In genomic region chr2:12036640-12036983, GRCh38 we compare ENCODE assay signal across 23 cellular contexts.
DNase-seq lines count a peak whose midpoint lies in the region; ATAC-seq and TF ChIP-seq lines count a peak whose summit lies in the region.
"Had no signal": no experiment of that assay in that cellular context is flagged by ENCODE, and none has a peak within 500 bp of the region (broad histone marks: within the 10 kb centered on the region; RNA-seq: fewer than 3 reads in every experiment).

No MANE protein-coding gene starts in this region.

- intact Hi-C loops in OCI-LY7 (cut with micrococcal nuclease; ENCODE audit: unreplicated experiment) = no loop called here
- intact Hi-C loops in Right ventricle myocardium superior (cut with DNase I) = no loop called here

- H3K9me2 ChIP-seq in OCI-LY7 (ENCODE audit: insufficient read depth, low read length) = no peaks in the 10 kb centered on the region

- no peaks in the 10 kb centered on the region for H3K79me2 ChIP-seq in OCI-LY7 (ENCODE audit: insufficient read depth, low read depth, low read length)

- H3K4me1 ChIP-seq in CD4-positive, CD25-positive, alpha-beta regulatory T cell (ENCODE audit: control insufficient read depth, insufficient read depth, low read length, poor library complexity, severe bottlenecking) = peaks cover 22% of the 10 kb centered on the region
- H3K4me1 ChIP-seq in OCI-LY7 (ENCODE audit: insufficient read depth, low read length, poor library complexity, severe bottlenecking) = peaks cover 60% of the 10 kb centered on the region
- H3K4me1 ChIP-seq: breast epithelium, SJCRH30, tibial artery had no signal

- no peaks in the 10 kb centered on the region for H3K9me3 ChIP-seq in CD4-positive, CD25-positive, alpha-beta regulatory T cell (ENCODE audit: control insufficient read depth in 2 of 2, low read length in 2 of 2)
- H3K9me3 ChIP-seq in OCI-LY7 (ENCODE audit: low read length) = peaks cover 17% of the 10 kb centered on the region; the same call in 1 of the 2 replicates
- H3K9me3 ChIP-seq: breast epithelium, SJCRH30, tibial artery had no signal

- peaks cover 0 to 4% (median 2%) of the 10 kb centered on the region in 7 donors for H3K9me3 Mint-ChIP-seq in CD4-positive, CD25-positive, alpha-beta regulatory T cell

- H2AFZ ChIP-seq in OCI-LY7 (ENCODE audit: low read length) = peak overlapping the region; percentile 59; the same call in 1 of the 2 replicates

- peaks cover 8 to 26% (median 16%) of the 10 kb centered on the region in 4 donors for H3K4me1 Mint-ChIP-seq in CD4-positive, CD25-positive, alpha-beta regulatory T cell

- POLR2A ChIA-PET in OCI-LY7 (lab: Charles Lee) = interaction anchor here (1.2 to 10.1 kb wide), 4 partner anchors 10 to 18 kb away, joined by 4 to 256 read pairs (median 8); no protein-coding TSS in a partner anchor

- no peaks in the 10 kb centered on the region for H4K20me1 ChIP-seq in OCI-LY7 (ENCODE audit: insufficient read depth, low read length)

- no peak overlapping the region for H3K27ac ChIP-seq in CD4-positive, CD25-positive, alpha-beta regulatory T cell (ENCODE audit: insufficient read depth, low read length, poor library complexity, severe bottlenecking)
- no peak overlapping the region for H3K27ac ChIP-seq in OCI-LY7 (ENCODE audit: low read depth, low read length, poor library complexity, severe bottlenecking)
- H3K27ac ChIP-seq: breast epithelium, SJCRH30, tibial artery had no signal

- H3K4me2 ChIP-seq in OCI-LY7 (ENCODE audit: low read length) = peak overlapping the region; percentile 8; the same call in 1 of the 2 replicates

- peak in 1 of 2 donors; percentile 35 for ATAC-seq in CD4-positive, CD25-positive, alpha-beta regulatory T cell (ENCODE audit: low read depth in 2 of 2)
- no peak for ATAC-seq in Right ventricle myocardium superior (ENCODE audit: poor library complexity)
- no peak for ATAC-seq in HG03159 (IDR thresholded peaks at IDR 0.05; ENCODE audit: unreplicated experiment)
- no peak for ATAC-seq in HG02885 (IDR thresholded peaks at IDR 0.05; ENCODE audit: poor library complexity, unreplicated experiment)
- ATAC-seq: activated CD8-positive, alpha-beta T cell treated with anti-CD3 and anti-CD28 coated beads for 36 hours; stimulated activated naive CD8-positive, alpha-beta T cell treated with anti-CD3 and anti-CD28 coated beads, Interleukin-15, amount 100 ng/mL, for 72 hours had no signal

- no peaks in the 10 kb centered on the region for H3K36me3 ChIP-seq in CD4-positive, CD25-positive, alpha-beta regulatory T cell (ENCODE audit: control insufficient read depth, insufficient read depth, low read length)
- no peaks in the 10 kb centered on the region; the same call in 1 of the 2 replicates for H3K36me3 ChIP-seq in OCI-LY7 (ENCODE audit: insufficient read depth, low read length)
- H3K36me3 ChIP-seq: breast epithelium, SJCRH30, spleen, tibial artery had no signal

- H3K4me3 ChIP-seq in CD4-positive, CD25-positive, alpha-beta regulatory T cell (ENCODE audit: low read depth, low read length) = peak overlapping the region; percentile 33
- H3K4me3 ChIP-seq in OCI-LY7 (ENCODE audit: low read depth, low read length, poor library complexity, severe bottlenecking) = no peak overlapping the region
- H3K4me3 ChIP-seq: breast epithelium, SJCRH30, spleen, tibial artery had no signal

- peak; percentile 17 for DNase-seq in DMS79 (lab: John Stamatoyannopoulos, UW)
- no peak for DNase-seq in DMS79 treated with DMSO at 0.1 percent for 48 hours (lab: John Stamatoyannopoulos, UW)
- peak in 1 of 3 donors; percentile 4 for DNase-seq in CD4-positive, CD25-positive, alpha-beta regulatory T cell
- no peak for DNase-seq in OCI-LY7 (ENCODE audit: low spot score)
- peak; percentile 36 for DNase-seq in germinal center (ENCODE audit: low spot score)
- DNase-seq in Right ventricle myocardium superior = no peak
- DNase-seq: 8988T; activated CD8-positive, alpha-beta T cell treated with anti-CD3 and anti-CD28 coated beads for 36 hours; activated T-cell treated with anti-CD3 and anti-CD28 coated beads for 4 hours; amniotic stem cell; cortex of kidney; H7; kidney; MM.1S; NCI-H146; SJCRH30; spleen; stimulated activated CD4-positive, alpha-beta T cell treated with anti-CD3 and anti-CD28 coated beads, Interleukin-4, amount 100 ng/mL, for 1 hour; stimulated activated naive CD8-positive, alpha-beta T cell treated with anti-CD3 and anti-CD28 coated beads, Interleukin-15, amount 100 ng/mL, for 72 hours; tibial artery had no signal

- no peaks in the 10 kb centered on the region for H3K27me3 ChIP-seq in CD4-positive, CD25-positive, alpha-beta regulatory T cell (ENCODE audit: control insufficient read depth, insufficient read depth, low read length)
- H3K27me3 ChIP-seq: breast epithelium, SJCRH30, spleen had no signal

- H3K27me3 Mint-ChIP-seq in CD4-positive, CD25-positive, alpha-beta regulatory T cell = peaks cover 5% of the 10 kb centered on the region
- H3K27me3 Mint-ChIP-seq: stimulated activated naive CD8-positive, alpha-beta T cell treated with anti-CD3 and anti-CD28 coated beads, Interleukin-15, amount 100 ng/mL, for 72 hours had no signal

- BruUV-seq in OCI-LY7 (replicated peaks; lab: Mats Ljungman, UMichigan) = no TSS peak

- CTCF ChIA-PET in OCI-LY7 (lab: Charles Lee; ENCODE audit: unreplicated experiment) = interaction anchor here (6.9 kb wide), 1 partner anchor 9 kb away, joined by 94 read pairs; no protein-coding TSS in a partner anchor

- H3K4me3 Mint-ChIP-seq in CD4-positive, CD25-positive, alpha-beta regulatory T cell = peak overlapping the region in 2 of 4 donors; percentile 31 to 58
- H3K4me3 Mint-ChIP-seq: activated CD8-positive, alpha-beta T cell treated with anti-CD3 and anti-CD28 coated beads for 36 hours; stimulated activated naive CD8-positive, alpha-beta T cell treated with anti-CD3 and anti-CD28 coated beads, Interleukin-15, amount 100 ng/mL, for 72 hours had no signal

- peak overlapping the region in 2 of 3 donors; percentile 35 to 63 for H3K27ac Mint-ChIP-seq in CD4-positive, CD25-positive, alpha-beta regulatory T cell
- H3K27ac Mint-ChIP-seq: activated CD8-positive, alpha-beta T cell treated with anti-CD3 and anti-CD28 coated beads for 36 hours; stimulated activated naive CD8-positive, alpha-beta T cell treated with anti-CD3 and anti-CD28 coated beads, Interleukin-15, amount 100 ng/mL, for 72 hours had no signal

- H3K36me3 Mint-ChIP-seq in CD4-positive, CD25-positive, alpha-beta regulatory T cell = no peaks in the 10 kb centered on the region

- TF ChIP-seq CTCF in OCI-LY7 (conservative IDR thresholded peaks at IDR 0.05; ENCODE audit: low read length) = no peak

Comparison
In these comparisons a context has a peak if more than half of its experiments do, and no peak if none do; other contexts are left out.
1. DNase-seq: peak in DMS79 (single experiment) and germinal center (single experiment); none in DMS79 treated with DMSO at 0.1 percent for 48 hours (single experiment), OCI-LY7 (single experiment) and Right ventricle myocardium superior (single experiment).